ENCODE assay signal across 25 cellular contexts in genomic region chr18:38009335-38009734, GRCh38.
"Had no signal": no experiment of that assay in that cellular context is flagged by ENCODE, and none has a peak within 500 bp of the region (broad histone marks: within the 10 kb centered on the region; RNA-seq: fewer than 3 reads in every experiment).

No MANE protein-coding gene starts in this region.

- H3K9me3 ChIP-seq: lower lobe of right lung, ovary, right atrium auricular region, right lobe of liver, tibial nerve, vagina had no signal

- H3K36me3 ChIP-seq: left lung, lower lobe of right lung, ovary, right atrium auricular region, right lobe of liver, tibial nerve, vagina had no signal

- ATAC-seq: left colon; left lung; lower lobe of right lung; mucosa of descending colon; naive thymus-derived CD4-positive, alpha-beta T cell; natural killer cell treated with Interleukin-12 subunit alpha and Interleukin-12 subunit beta and Interleukin-15 and Interleukin-18, amount 100 ng/mL, for 72 hours; right lobe of liver; stimulated activated memory B cell treated with anti-CD40 and anti-IgM and Interleukin-4, amounts not matched to agents 10 μg/mL and 1 μg/mL and 100 μg/mL, for 72 hours; stimulated activated naive CD8-positive, alpha-beta T cell treated with anti-CD3 and anti-CD28 coated beads, Interleukin-15, amount 100 ng/mL, for 72 hours had no signal

- H3K4me2 ChIP-seq: smooth muscle cell had no signal

- DNase-seq: hypothalamus; immature natural killer cell; kidney; left colon; left lung; lower lobe of right lung; mammary epithelial cell; midbrain; mucosa of descending colon; naive thymus-derived CD4-positive, alpha-beta T cell; ovary; right lobe of liver; stimulated activated CD4-positive, alpha-beta T cell treated with anti-CD3 and anti-CD28 coated beads, Interleukin-1b, Interleukin-23, amount 100 ng/mL, for 48 hours; stimulated activated CD4-positive, alpha-beta T cell treated with anti-CD3 and anti-CD28 coated beads, Interleukin-2, amount 100 ng/mL, for 48 hours; stimulated activated CD4-positive, alpha-beta T cell treated with anti-CD3 and anti-CD28 coated beads, Interleukin-4, amount 100 ng/mL, for 4 hours; stimulated activated CD8-positive, alpha-beta memory T cell treated with anti-CD3 and anti-CD28 coated beads, Interleukin-4, amount 100 ng/mL, for 48 hours; stimulated activated naive CD4-positive, alpha-beta T cell treated with Interleukin-2 at 50 U/mL for 16 hours; stimulated activated naive CD8-positive, alpha-beta T cell treated with anti-CD3 and anti-CD28 coated beads, Interleukin-15, amount 100 ng/mL, for 72 hours; substantia nigra had no signal

- H3K4me1 ChIP-seq: left lung, lower lobe of right lung, right atrium auricular region, right lobe of liver, tibial nerve, vagina had no signal

- H3K27ac ChIP-seq: left lung, lower lobe of right lung, ovary, right atrium auricular region, right lobe of liver, tibial nerve, vagina had no signal

- H3K27me3 ChIP-seq: left lung, ovary, right atrium auricular region, right lobe of liver, tibial nerve, vagina had no signal

- H3K4me3 ChIP-seq: left lung, lower lobe of right lung, mucosa of descending colon, ovary, right atrium auricular region, right lobe of liver, smooth muscle cell, tibial nerve, vagina had no signal
